18 cellular contexts compared by ENCODE assay signal in genomic region chr6:75850026-75850385, GRCh38.
DNase-seq lines count a peak whose midpoint lies in the region; TF ChIP-seq lines count a peak whose summit lies in the region.
"Had no signal": no experiment of that assay in that cellular context is flagged by ENCODE, and none has a peak within 500 bp of the region (broad histone marks: within the 10 kb centered on the region; RNA-seq: fewer than 3 reads in every experiment).

No MANE protein-coding gene starts in this region.

- H3K4me1 Mint-ChIP-seq in endothelial cell (ENCODE audit: unreplicated experiment): peaks cover 14% of the 10 kb centered on the region
- H3K4me1 Mint-ChIP-seq in nephron: no peaks in the 10 kb centered on the region
- no peaks in the 10 kb centered on the region for H3K4me1 Mint-ChIP-seq in activated naive CD4-positive, alpha-beta T cell treated with anti-CD3 and anti-CD28 coated beads for 36 hours (ENCODE audit: low read depth)
- H3K4me1 Mint-ChIP-seq: activated T-helper 17 cell treated with anti-CD3 and anti-CD28 coated beads, Interleukin-2, amount 50 U/mL, for 72 hours had no signal

- intact Hi-C loops in activated naive CD4-positive, alpha-beta T cell treated with anti-CD3 and anti-CD28 coated beads for 36 hours (cut with micrococcal nuclease): loop anchor here (10.0 kb wide), 1 partner anchor 85 kb away; no protein-coding TSS in a partner anchor
- intact Hi-C loops in dorsolateral prefrontal cortex (cut with DNase I): no loop called here

- no peak overlapping the region for H3K4me3 ChIP-seq in dorsolateral prefrontal cortex
- H3K4me3 ChIP-seq: K562, ovary had no signal

- TF ChIP-seq CTCF in endothelial cell (IDR thresholded peaks at IDR 0.05; ENCODE audit: unreplicated experiment) (no peak), nephron (IDR thresholded peaks at IDR 0.05; ENCODE audit: unreplicated experiment in 3 of 3) (no peak), dorsolateral prefrontal cortex (IDR thresholded peaks at IDR 0.05 in 54 of 56, conservative IDR thresholded peaks at IDR 0.05 in 2 of 56; ENCODE audit: low read depth in 1 of 56, partially characterized antibody in 56 of 56) (no peak)

- H3K9me3 Mint-ChIP-seq in endothelial cell (ENCODE audit: unreplicated experiment) (no peaks in the 10 kb centered on the region), nephron (no peaks in the 10 kb centered on the region)
- no peaks in the 10 kb centered on the region for H3K9me3 Mint-ChIP-seq in activated naive CD4-positive, alpha-beta T cell treated with anti-CD3 and anti-CD28 coated beads for 36 hours
- H3K9me3 Mint-ChIP-seq: activated T-helper 17 cell treated with anti-CD3 and anti-CD28 coated beads, Interleukin-2, amount 50 U/mL, for 72 hours had no signal

- H3K27me3 ChIP-seq in dorsolateral prefrontal cortex: no peaks in the 10 kb centered on the region
- H3K27me3 ChIP-seq: ovary had no signal

- no peak overlapping the region for H3K27ac ChIP-seq in dorsolateral prefrontal cortex
- H3K27ac ChIP-seq: ovary had no signal

- DNase-seq in A172 (ENCODE audit: low spot score) (peak; percentile 16), HT1080 (ENCODE audit: low read depth) (peak; percentile 76), endothelial cell (ENCODE audit: low spot score) (no peak), GM19238 (ENCODE audit: insufficient read length, low spot score) (no peak), dorsolateral prefrontal cortex (no peak)
- no peak for DNase-seq in activated naive CD4-positive, alpha-beta T cell treated with anti-CD3 and anti-CD28 coated beads for 36 hours
- no peak for DNase-seq in stimulated activated CD4-positive, alpha-beta T cell treated with anti-CD3 and anti-CD28 coated beads, Interleukin-4, amount 100 ng/mL, for 24 hours
- DNase-seq: ACHN; activated CD4-positive, alpha-beta T cell treated with anti-CD3 and anti-CD28 coated beads for 48 hours; C1 segment of cervical spinal cord; NCI-H2081; NCI-H510A; ovary; stimulated activated naive CD4-positive, alpha-beta T cell treated with Interleukin-2 at 50 U/mL for 16 hours; trophoblast cell had no signal

- H3K27me3 Mint-ChIP-seq in endothelial cell (ENCODE audit: unreplicated experiment) (peaks cover 2% of the 10 kb centered on the region), nephron (ENCODE audit: low read depth) (no peaks in the 10 kb centered on the region)
- H3K27me3 Mint-ChIP-seq in activated naive CD4-positive, alpha-beta T cell treated with anti-CD3 and anti-CD28 coated beads for 36 hours (ENCODE audit: low read depth): peaks cover 2% of the 10 kb centered on the region
- H3K27me3 Mint-ChIP-seq: activated T-helper 17 cell treated with anti-CD3 and anti-CD28 coated beads, Interleukin-2, amount 50 U/mL, for 72 hours had no signal

- CTCF ChIA-PET in activated naive CD4-positive, alpha-beta T cell treated with anti-CD3 and anti-CD28 coated beads for 36 hours (lab: Charles Lee): interaction anchor here (0.6 kb wide), 1 partner anchor 47 kb away, joined by 5 read pairs; no protein-coding TSS in a partner anchor

- H3K4me3 Mint-ChIP-seq in endothelial cell (ENCODE audit: unreplicated experiment) (no peak overlapping the region), nephron (no peak overlapping the region)
- H3K4me3 Mint-ChIP-seq in activated naive CD4-positive, alpha-beta T cell treated with anti-CD3 and anti-CD28 coated beads for 36 hours: no peak overlapping the region
- H3K4me3 Mint-ChIP-seq: activated T-helper 17 cell treated with anti-CD3 and anti-CD28 coated beads, Interleukin-2, amount 50 U/mL, for 72 hours had no signal

- H3K27ac Mint-ChIP-seq in endothelial cell (ENCODE audit: unreplicated experiment) (peak overlapping the region; percentile 77), nephron (peak overlapping the region; percentile 2 to 74 (median 28))
- no peak overlapping the region for H3K27ac Mint-ChIP-seq in activated naive CD4-positive, alpha-beta T cell treated with anti-CD3 and anti-CD28 coated beads for 36 hours
- H3K27ac Mint-ChIP-seq: activated T-helper 17 cell treated with anti-CD3 and anti-CD28 coated beads, Interleukin-2, amount 50 U/mL, for 72 hours had no signal

- H3K36me3 Mint-ChIP-seq in endothelial cell (ENCODE audit: low read depth, unreplicated experiment) (peaks cover 12% of the 10 kb centered on the region), nephron (ENCODE audit: low read depth) (no peaks in the 10 kb centered on the region)
- no peaks in the 10 kb centered on the region for H3K36me3 Mint-ChIP-seq in activated naive CD4-positive, alpha-beta T cell treated with anti-CD3 and anti-CD28 coated beads for 36 hours (ENCODE audit: low read depth)

Comparison
In these comparisons a context has a peak if more than half of its experiments do, and no peak if none do; other contexts are left out.
1. DNase-seq: peak in A172 (single experiment) and HT1080 (single experiment); none in endothelial cell (single experiment), activated naive CD4-positive, alpha-beta T cell treated with anti-CD3 and anti-CD28 coated beads for 36 hours (single experiment), GM19238 (single experiment), dorsolateral prefrontal cortex (0 of 10) and stimulated activated CD4-positive, alpha-beta T cell treated with anti-CD3 and anti-CD28 coated beads, Interleukin-4, amount 100 ng/mL, for 24 hours (single experiment).